15 cellular contexts compared by ENCODE assay signal in the genomic region with DNA sequence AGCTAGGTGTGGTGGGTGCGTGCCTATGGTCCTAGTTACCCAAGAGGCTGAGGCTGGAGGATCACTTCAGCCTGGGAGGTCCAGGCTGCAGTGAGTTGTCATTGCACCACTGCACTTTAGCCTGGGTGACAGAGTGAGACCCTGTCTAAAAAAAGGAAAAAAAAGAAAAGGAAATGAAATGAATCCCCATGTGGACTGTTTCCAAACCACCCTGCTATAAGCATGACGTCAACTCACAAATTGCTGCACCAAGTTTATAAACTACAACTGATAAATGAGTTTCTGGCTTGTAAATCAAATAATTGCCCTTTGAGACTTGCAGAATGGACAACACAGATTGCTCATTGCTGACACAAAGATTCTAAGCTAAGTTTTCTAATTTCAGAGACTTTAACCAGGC. TPM values are rescaled to one million over a fixed set of nuclear protein-coding genes. Genes with fewer than 3 reads are reported as not detected.
DNase-seq lines count a peak whose midpoint lies in the region; ATAC-seq, FAIRE-seq and TF ChIP-seq lines count a peak whose summit lies in the region.
"Had no signal": no experiment of that assay in that cellular context is flagged by ENCODE, and none has a peak within 500 bp of the region (broad histone marks: within the 10 kb centered on the region; RNA-seq: fewer than 3 reads in every experiment).

No MANE protein-coding gene starts in this region.

- peaks cover 7% of the 10 kb centered on the region for H3K4me1 Mint-ChIP-seq in activated T-helper 1 cell treated with anti-CD3 and anti-CD28 coated beads, Interleukin-12 subunit alpha, Interleukin-12 subunit beta, Interleukin-2, Interleukin-4 antibody, amounts not matched to agents 30 ng/mL and 10 ng/mL and 1 ng/mL, durations not matched to agents 14 hours and 24 hours and 36 hours (ENCODE audit: low read depth)

- TF ChIP-seq CTCF in fibroblast of the aortic adventitia (IDR thresholded peaks at IDR 0.05; ENCODE audit: insufficient read depth, low read length): no peak
- no peak for TF ChIP-seq CTCF in pancreas (IDR thresholded peaks at IDR 0.05)

- H3K36me3 Mint-ChIP-seq in activated T-helper 1 cell treated with anti-CD3 and anti-CD28 coated beads, Interleukin-12 subunit alpha, Interleukin-12 subunit beta, Interleukin-2, Interleukin-4 antibody, amounts not matched to agents 30 ng/mL and 10 ng/mL and 1 ng/mL, durations not matched to agents 14 hours and 24 hours and 36 hours (ENCODE audit: low read depth): no peaks in the 10 kb centered on the region

- no peaks in the 10 kb centered on the region for H3K27me3 ChIP-seq in pancreas

- H3K4me1 ChIP-seq in pancreas: peaks cover 0 to 11% (median 0%) of the 10 kb centered on the region in 3 donors

- H3K4me3 ChIP-seq in fibroblast of the aortic adventitia (ENCODE audit: low read depth, low read length) (no peak overlapping the region), pancreas (no peak overlapping the region)

- intact Hi-C loops in pancreas (cut with DNase I): no loop called here
- intact Hi-C loops in activated T-helper 1 cell treated with anti-CD3 and anti-CD28 coated beads, Interleukin-12 subunit alpha, Interleukin-12 subunit beta, Interleukin-2, Interleukin-4 antibody, amounts not matched to agents 30 ng/mL and 10 ng/mL and 1 ng/mL, durations not matched to agents 14 hours and 24 hours and 36 hours (cut with micrococcal nuclease): no loop called here

- H3K36me3 ChIP-seq in pancreas: no peaks in the 10 kb centered on the region

- H3K27ac ChIP-seq in pancreas: peak overlapping the region in 3 of 4 donors; percentile 14 to 69 (median 40)
- H3K27ac ChIP-seq: C4-2B had no signal

- peak; percentile 87 for FAIRE-seq in pancreas (lab: Jason Lieb, UNC)
- FAIRE-seq: urothelium cell line had no signal

- no peaks in the 10 kb centered on the region for H3K9me3 Mint-ChIP-seq in activated T-helper 1 cell treated with anti-CD3 and anti-CD28 coated beads, Interleukin-12 subunit alpha, Interleukin-12 subunit beta, Interleukin-2, Interleukin-4 antibody, amounts not matched to agents 30 ng/mL and 10 ng/mL and 1 ng/mL, durations not matched to agents 14 hours and 24 hours and 36 hours
- H3K9me3 Mint-ChIP-seq: effector memory CD8-positive, alpha-beta T cell had no signal

- H3K27me3 Mint-ChIP-seq in activated T-helper 1 cell treated with anti-CD3 and anti-CD28 coated beads, Interleukin-12 subunit alpha, Interleukin-12 subunit beta, Interleukin-2, Interleukin-4 antibody, amounts not matched to agents 30 ng/mL and 10 ng/mL and 1 ng/mL, durations not matched to agents 14 hours and 24 hours and 36 hours (ENCODE audit: insufficient read depth): peaks cover 6% of the 10 kb centered on the region
- H3K27me3 Mint-ChIP-seq: effector memory CD8-positive, alpha-beta T cell had no signal

- DNase-seq in AG20443 (ENCODE audit: low spot score): peak; percentile 40
- DNase-seq in fibroblast of the aortic adventitia (ENCODE audit: low read depth): peak; percentile 84
- no peak for DNase-seq in pancreas
- no peak for DNase-seq in anterior cingulate cortex (lab: John Stamatoyannopoulos, UW)
- DNase-seq in activated T-helper 1 cell treated with anti-CD3 and anti-CD28 coated beads, Interleukin-12 subunit alpha, Interleukin-12 subunit beta, Interleukin-2, Interleukin-4 antibody, amounts not matched to agents 30 ng/mL and 10 ng/mL and 1 ng/mL, durations not matched to agents 14 hours and 24 hours and 36 hours (ENCODE audit: low spot score): no peak
- no peak for DNase-seq in midbrain (lab: John Stamatoyannopoulos, UW)
- DNase-seq: activated naive CD4-positive, alpha-beta T cell treated with anti-CD3 and anti-CD28 coated beads, Interleukin-2, amount 50 U/mL, for 16 hours; effector memory CD8-positive, alpha-beta T cell; hippocampal formation; NCI-H1092 treated with DMSO at 0.1 percent for 48 hours; NCI-H510A had no signal

- H3K27ac Mint-ChIP-seq in activated T-helper 1 cell treated with anti-CD3 and anti-CD28 coated beads, Interleukin-12 subunit alpha, Interleukin-12 subunit beta, Interleukin-2, Interleukin-4 antibody, amounts not matched to agents 30 ng/mL and 10 ng/mL and 1 ng/mL, durations not matched to agents 14 hours and 24 hours and 36 hours: no peak overlapping the region
- H3K27ac Mint-ChIP-seq: effector memory CD8-positive, alpha-beta T cell had no signal

- no peaks in the 10 kb centered on the region for H3K9me3 ChIP-seq in pancreas

- H3K4me3 Mint-ChIP-seq in activated T-helper 1 cell treated with anti-CD3 and anti-CD28 coated beads, Interleukin-12 subunit alpha, Interleukin-12 subunit beta, Interleukin-2, Interleukin-4 antibody, amounts not matched to agents 30 ng/mL and 10 ng/mL and 1 ng/mL, durations not matched to agents 14 hours and 24 hours and 36 hours: no peak overlapping the region
- H3K4me3 Mint-ChIP-seq: effector memory CD8-positive, alpha-beta T cell had no signal

- peak; percentile 18; the same call in 2 of the 3 replicates for ATAC-seq in SK-N-SH treated with all-trans-retinoic acid at 6 μM for 48 hours
- peak; percentile 58 to 62 (median 60) for ATAC-seq in pancreas
- no peak for ATAC-seq in HG02884 (IDR thresholded peaks at IDR 0.05; ENCODE audit: unreplicated experiment)
- ATAC-seq: effector memory CD8-positive, alpha-beta T cell had no signal

- WGBS in pancreas, 2 donors: 23 to 46% methylated on average over 2 of the region's 2 CpGs

TF ChIP-seq in SK-N-SH treated with all-trans-retinoic acid at 6 μM for 48 hours, 23 proteins besides CTCF, POLR2A, EP300 and RAD21 (continues in another document):
- TF ChIP-seq, protein P1, sequence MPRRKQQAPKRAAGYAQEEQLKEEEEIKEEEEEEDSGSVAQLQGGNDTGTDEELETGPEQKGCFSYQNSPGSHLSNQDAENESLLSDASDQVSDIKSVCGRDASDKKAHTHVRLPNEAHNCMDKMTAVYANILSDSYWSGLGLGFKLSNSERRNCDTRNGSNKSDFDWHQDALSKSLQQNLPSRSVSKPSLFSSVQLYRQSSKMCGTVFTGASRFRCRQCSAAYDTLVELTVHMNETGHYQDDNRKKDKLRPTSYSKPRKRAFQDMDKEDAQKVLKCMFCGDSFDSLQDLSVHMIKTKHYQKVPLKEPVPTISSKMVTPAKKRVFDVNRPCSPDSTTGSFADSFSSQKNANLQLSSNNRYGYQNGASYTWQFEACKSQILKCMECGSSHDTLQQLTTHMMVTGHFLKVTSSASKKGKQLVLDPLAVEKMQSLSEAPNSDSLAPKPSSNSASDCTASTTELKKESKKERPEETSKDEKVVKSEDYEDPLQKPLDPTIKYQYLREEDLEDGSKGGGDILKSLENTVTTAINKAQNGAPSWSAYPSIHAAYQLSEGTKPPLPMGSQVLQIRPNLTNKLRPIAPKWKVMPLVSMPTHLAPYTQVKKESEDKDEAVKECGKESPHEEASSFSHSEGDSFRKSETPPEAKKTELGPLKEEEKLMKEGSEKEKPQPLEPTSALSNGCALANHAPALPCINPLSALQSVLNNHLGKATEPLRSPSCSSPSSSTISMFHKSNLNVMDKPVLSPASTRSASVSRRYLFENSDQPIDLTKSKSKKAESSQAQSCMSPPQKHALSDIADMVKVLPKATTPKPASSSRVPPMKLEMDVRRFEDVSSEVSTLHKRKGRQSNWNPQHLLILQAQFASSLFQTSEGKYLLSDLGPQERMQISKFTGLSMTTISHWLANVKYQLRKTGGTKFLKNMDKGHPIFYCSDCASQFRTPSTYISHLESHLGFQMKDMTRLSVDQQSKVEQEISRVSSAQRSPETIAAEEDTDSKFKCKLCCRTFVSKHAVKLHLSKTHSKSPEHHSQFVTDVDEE (CRISPR knock-in tag; IDR thresholded peaks at IDR 0.05): no peak
- peak; percentile 52; the same call in 1 of the 2 replicates for TF ChIP-seq TOX (CRISPR knock-in tag; IDR thresholded peaks at IDR 0.05; ENCODE audit: borderline replicate concordance)
- peak; percentile 66; the same call in 1 of the 2 replicates for TF ChIP-seq CREB5 (CRISPR knock-in tag; IDR thresholded peaks at IDR 0.05; ENCODE audit: low read depth)
- TF ChIP-seq RARB (CRISPR knock-in tag; IDR thresholded peaks at IDR 0.05): no peak
- peak; percentile 71 for TF ChIP-seq ISL1 (CRISPR knock-in tag; IDR thresholded peaks at IDR 0.05)
- no peak for TF ChIP-seq ZNF565 (CRISPR knock-in tag; conservative IDR thresholded peaks at IDR 0.05; ENCODE audit: low read depth)
- no peak for TF ChIP-seq ZC3H10 (CRISPR knock-in tag; IDR thresholded peaks at IDR 0.05)
- TF ChIP-seq PATZ1 (CRISPR knock-in tag; IDR thresholded peaks at IDR 0.05; ENCODE audit: borderline replicate concordance): no peak
- no peak for TF ChIP-seq ZNF70 (CRISPR knock-in tag; IDR thresholded peaks at IDR 0.05)
- no peak for TF ChIP-seq CSDC2 (CRISPR knock-in tag; IDR thresholded peaks at IDR 0.05)

RNA-seq across cellular contexts. Expression of gene STK38L, which starts 51.0 kb away (rescaled TPM):
- 25.9 and 33.6 TPM in 2 replicates for total RNA-seq in fibroblast of the aortic adventitia (ENCODE audit: low replicate concordance)
- total RNA-seq in pancreas: 10 to 100 TPM in 5 of 6 donors, 1 to 10 TPM in 1; 8.4 to 49.9 (median 12.4) TPM
- polyA plus RNA-seq in pancreas: 1 to 10 TPM; 6.3 to 9.7 TPM
- 20.5 and 23.3 TPM in 2 replicates for total RNA-seq in activated T-helper 1 cell treated with anti-CD3 and anti-CD28 coated beads, Interleukin-12 subunit alpha, Interleukin-12 subunit beta, Interleukin-2, Interleukin-4 antibody, amounts not matched to agents 30 ng/mL and 10 ng/mL and 1 ng/mL, durations not matched to agents 14 hours and 24 hours and 36 hours

Comparison
In these comparisons a context has a peak if more than half of its experiments do, and no peak if none do; other contexts are left out.
1. DNase-seq: peak in AG20443 (single experiment) and fibroblast of the aortic adventitia (single experiment); none in pancreas (0 of 6), anterior cingulate cortex (0 of 58), activated T-helper 1 cell treated with anti-CD3 and anti-CD28 coated beads, Interleukin-12 subunit alpha, Interleukin-12 subunit beta, Interleukin-2, Interleukin-4 antibody, amounts not matched to agents 30 ng/mL and 10 ng/mL and 1 ng/mL, durations not matched to agents 14 hours and 24 hours and 36 hours (single experiment) and midbrain (single experiment).